ENCODE assay signal across 13 cellular contexts in the genomic region with DNA sequence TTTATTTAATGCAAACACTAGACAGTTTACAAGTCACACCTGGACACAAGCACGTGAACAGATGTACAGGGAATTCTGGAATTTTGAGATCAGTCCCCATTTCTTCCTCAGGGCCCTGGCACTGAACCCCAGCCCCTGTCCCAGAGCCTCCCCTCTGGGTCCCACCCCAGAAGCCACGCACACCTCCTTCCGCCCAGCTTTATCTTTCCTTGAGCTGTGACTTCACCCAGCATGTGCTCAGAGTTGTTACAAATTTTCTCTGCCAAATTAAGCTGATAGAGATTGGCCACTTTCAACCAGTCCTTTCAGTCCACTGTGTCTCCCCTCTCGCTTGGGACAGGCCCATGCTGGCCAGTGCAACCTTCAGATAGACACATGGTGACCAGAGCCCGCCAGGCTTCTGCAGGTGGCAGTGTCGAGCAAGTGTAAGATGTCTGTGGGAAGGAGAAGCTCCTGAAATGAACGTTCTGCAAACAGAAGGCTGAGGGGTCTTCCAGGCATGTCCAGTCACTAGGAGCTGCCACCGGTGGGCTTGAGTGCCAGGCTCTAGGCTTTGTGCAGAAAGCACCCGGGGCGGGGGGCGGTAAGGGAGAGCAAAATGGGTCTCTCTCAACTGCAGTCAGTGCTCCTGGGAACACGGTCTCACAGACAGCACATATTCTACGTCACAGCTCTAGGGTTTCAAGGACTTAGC.
DNase-seq lines count a peak whose midpoint lies in the region; ATAC-seq and TF ChIP-seq lines count a peak whose summit lies in the region.
"Had no signal": no experiment of that assay in that cellular context is flagged by ENCODE, and none has a peak within 500 bp of the region (broad histone marks: within the 10 kb centered on the region; RNA-seq: fewer than 3 reads in every experiment).

No MANE protein-coding gene starts in this region.

- H3K27ac ChIP-seq in 22Rv1 (no peak overlapping the region), Panc1 (ENCODE audit: low read length) (no peak overlapping the region), fibroblast of lung (ENCODE audit: insufficient read depth, low read length) (peak overlapping the region; percentile 61)
- H3K27ac ChIP-seq in effector memory CD4-positive, alpha-beta T cell (ENCODE audit: insufficient read depth, low read length, poor library complexity, severe bottlenecking) = no peak overlapping the region
- H3K27ac ChIP-seq: uterus had no signal

- TF ChIP-seq CTCF in 22Rv1 (IDR thresholded peaks at IDR 0.05) (peak; percentile 20; the same call in 1 of the 2 replicates), Panc1 (IDR thresholded peaks at IDR 0.05) (no peak), fibroblast of lung (conservative IDR thresholded peaks at IDR 0.05 in 1 of 2, IDR thresholded peaks at IDR 0.05 in 1 of 2; ENCODE audit: low read depth in 1 of 2, low read length in 2 of 2) (no peak)

- H3K27me3 ChIP-seq in Panc1 (ENCODE audit: control insufficient read depth, insufficient read depth, low read length) = no peaks in the 10 kb centered on the region
- H3K27me3 ChIP-seq in fibroblast of lung (ENCODE audit: control insufficient read depth, insufficient read depth, low read length) = no peaks in the 10 kb centered on the region
- H3K27me3 ChIP-seq in effector memory CD4-positive, alpha-beta T cell (replicated peaks; ENCODE audit: control insufficient read depth, insufficient read depth, low read length, poor library complexity, severe bottlenecking) = no peaks in the 10 kb centered on the region
- H3K27me3 ChIP-seq: uterus had no signal

- no peaks in the 10 kb centered on the region for H4K20me1 ChIP-seq in fibroblast of lung (ENCODE audit: control insufficient read depth, extremely low read depth, insufficient read depth, low read length)

- DNase-seq in G401 (ENCODE audit: low spot score) (peak; percentile 23), Panc1 (ENCODE audit: low read depth, low spot score) (no peak), fibroblast of lung (ENCODE audit: low read depth in 2 of 2) (no peak), globus pallidus (ENCODE audit: low spot score) (no peak), NCI-H1417 (lab: John Stamatoyannopoulos, UW) (no peak), NCI-H1436 treated with DMSO at 0.1 percent for 48 hours (lab: John Stamatoyannopoulos, UW) (no peak)
- DNase-seq in effector memory CD4-positive, alpha-beta T cell = no peak
- DNase-seq: CD4-positive, CD25-positive, alpha-beta regulatory T cell; HCEC 1CT; immature natural killer cell; natural killer cell; uterus had no signal

- no peak overlapping the region for H3K9ac ChIP-seq in fibroblast of lung (ENCODE audit: insufficient read depth, low read length)

- H3K4me1 ChIP-seq in Panc1 (ENCODE audit: control insufficient read depth, insufficient read depth, low read length) (no peaks in the 10 kb centered on the region), fibroblast of lung (ENCODE audit: control insufficient read depth, extremely low read depth, insufficient read depth, low read length) (peaks cover 9% of the 10 kb centered on the region)
- H3K4me1 ChIP-seq in effector memory CD4-positive, alpha-beta T cell (ENCODE audit: control insufficient read depth, insufficient read depth, low read length, poor library complexity, severe bottlenecking) = no peaks in the 10 kb centered on the region
- H3K4me1 ChIP-seq: uterus had no signal

- H3K9me3 ChIP-seq in Panc1 (ENCODE audit: control insufficient read depth, insufficient read depth, low read depth, low read length) = no peaks in the 10 kb centered on the region
- H3K9me3 ChIP-seq in fibroblast of lung (ENCODE audit: control insufficient read depth, insufficient read depth, low read depth, low read length) = no peaks in the 10 kb centered on the region
- H3K9me3 ChIP-seq in effector memory CD4-positive, alpha-beta T cell (ENCODE audit: control insufficient read depth, low read length) = no peaks in the 10 kb centered on the region
- H3K9me3 ChIP-seq: uterus had no signal

- BruUV-seq in Panc1 (replicated peaks; lab: Mats Ljungman, UMichigan) = no TSS peak

- in situ Hi-C loops in G401 (cut with HindIII; ENCODE audit: low sequenced_read_pairs) (no loop called here), Panc1 (cut with HindIII; ENCODE audit: low pct_unique_long_range_greater_than_20kb, low sequenced_read_pairs) (no loop called here)

- intact Hi-C loops in Panc1 (cut with micrococcal nuclease; ENCODE audit: unreplicated experiment) = no loop called here

- H3K4me2 ChIP-seq in fibroblast of lung (ENCODE audit: extremely low read depth, insufficient read depth, low read length) = no peak overlapping the region

- H3K79me2 ChIP-seq in fibroblast of lung (ENCODE audit: control insufficient read depth, insufficient read depth, low read length) = no peaks in the 10 kb centered on the region

- H3K4me3 ChIP-seq in Panc1 (ENCODE audit: low read depth in 2 of 2, low read length in 2 of 2) (no peak overlapping the region), fibroblast of lung (replicated peaks in 1 of 4; ENCODE audit: control extremely low read depth in 1 of 4, insufficient read depth in 1 of 4, low read depth in 3 of 4, low read length in 4 of 4) (no peak overlapping the region)
- H3K4me3 ChIP-seq in effector memory CD4-positive, alpha-beta T cell (ENCODE audit: insufficient read depth, low read depth, low read length, poor library complexity, severe bottlenecking) = no peak overlapping the region
- H3K4me3 ChIP-seq: uterus had no signal

- H3K36me3 ChIP-seq in Panc1 (ENCODE audit: control insufficient read depth, insufficient read depth, low read length) (no peaks in the 10 kb centered on the region; the same call in 1 of the 2 replicates), fibroblast of lung (ENCODE audit: control insufficient read depth, insufficient read depth, low read length) (no peaks in the 10 kb centered on the region)
- H3K36me3 ChIP-seq in effector memory CD4-positive, alpha-beta T cell (ENCODE audit: control insufficient read depth, insufficient read depth, low read length) = no peaks in the 10 kb centered on the region
- H3K36me3 ChIP-seq: uterus had no signal

- no peak overlapping the region for H2AFZ ChIP-seq in fibroblast of lung (ENCODE audit: low read length)

- ATAC-seq in Panc1 = peak; percentile 56; the same call in 1 of the 2 replicates
- ATAC-seq: natural killer cell had no signal

- CTCF ChIA-PET in Panc1 (lab: Charles Lee) = no interaction called here

- POLR2A ChIA-PET in Panc1 (lab: Charles Lee) = no interaction called here
